In genomic region chr11:2376751-2377451, GRCh38 we compare ENCODE assay signal across 8 cellular contexts. TPM values are rescaled to one million over a fixed set of nuclear protein-coding genes. Genes with fewer than 3 reads are reported as not detected.
A peak's percentile ranks its signal among the peaks of the same experiment; 100 is the strongest.
DNase-seq lines count a peak whose midpoint lies in the region; ATAC-seq, FAIRE-seq and TF ChIP-seq lines count a peak whose summit lies in the region.

Gene CD81 (plus strand): TSS chr11:2377310. CDS start chr11:2377550, 240 bp downstream.

- no peaks in the 10 kb centered on the region for H3K9me3 ChIP-seq in sigmoid colon

- no peak for TF ChIP-seq EP300 in sigmoid colon (IDR thresholded peaks at IDR 0.05)

- no peak for TF ChIP-seq CTCF in sigmoid colon (IDR thresholded peaks at IDR 0.05)

- H3K4me1 ChIP-seq in sigmoid colon: peaks cover 0 to 56% (median 44%) of the 10 kb centered on the region in 4 donors

- WGBS in sigmoid colon, 2 donors: 7% methylated on average over 65 of the region's 65 CpGs

- FAIRE-seq in GM18507 (lab: Jason Lieb, UNC): no peak

- TF ChIP-seq POLR2A in sigmoid colon (IDR thresholded peaks at IDR 0.05): no peak

- intact Hi-C loops in T-helper 2 cell treated with Interferon-gamma antibody and Interleukin-4, amounts not matched to agents 100 ng/mL and 5 ng/mL, for 36 hours (cut with micrococcal nuclease): loop anchor here (1.0 to 2.0 kb wide), 2 partner anchors 23 to 74 kb away; partner anchors contain the start of genes TSPAN32 and TSSC4
- intact Hi-C loops in sigmoid colon (cut with DNase I): loop anchor here (2.0 kb wide), 2 partner anchors 44 to 62 kb away; no protein-coding TSS in a partner anchor

- H3K36me3 ChIP-seq in sigmoid colon: no peaks in the 10 kb centered on the region

- H3K27me3 ChIP-seq in sigmoid colon: no peaks in the 10 kb centered on the region

- H3K27ac ChIP-seq in sigmoid colon: peak within 1 kb of the TSS; percentile 99 to 100 (median 100)

- peak; percentile 42 for ATAC-seq in HG02981 (IDR thresholded peaks at IDR 0.05; ENCODE audit: unreplicated experiment)

- peak within 1 kb of the TSS; percentile 86 to 100 (median 99) for H3K4me3 ChIP-seq in sigmoid colon

- peak; percentile 75 for DNase-seq in GM18507 (ENCODE audit: extremely low spot score, insufficient read length, low read depth)
- DNase-seq in astrocyte of the hippocampus (ENCODE audit: low read depth, low spot score): peak; percentile 71
- DNase-seq in hypothalamus (lab: John Stamatoyannopoulos, UW): peak in 36 of 51 donors; percentile 29 to 81 (median 55)
- DNase-seq in sigmoid colon: no peak
- no peak for DNase-seq in MV-4-11 (lab: John Stamatoyannopoulos, UW)
- DNase-seq in NCI-H2029 (lab: John Stamatoyannopoulos, UW): no peak

RNA-seq across cellular contexts. Expression of gene CD81, which starts in this region (rescaled TPM):
- 149 and 156 TPM in 2 replicates for total RNA-seq in T-helper 2 cell treated with Interferon-gamma antibody and Interleukin-4, amounts not matched to agents 100 ng/mL and 5 ng/mL, for 36 hours
- 100 to 1,000 TPM; 401 to 625 (median 493) TPM for total RNA-seq in sigmoid colon
- 100 to 1,000 TPM in 1 of 3 donors, 10 to 100 TPM in 2; 67.9 to 313 (median 90.6) TPM for polyA plus RNA-seq in sigmoid colon

Comparison
In these comparisons a context has a peak if more than half of its experiments do, and no peak if none do; other contexts are left out.
1. DNase-seq: peak in GM18507 (single experiment), astrocyte of the hippocampus (single experiment) and hypothalamus (36 of 51); none in sigmoid colon (single experiment), MV-4-11 (single experiment) and NCI-H2029 (single experiment).